9 cellular contexts compared by ENCODE assay signal in the genomic region with DNA sequence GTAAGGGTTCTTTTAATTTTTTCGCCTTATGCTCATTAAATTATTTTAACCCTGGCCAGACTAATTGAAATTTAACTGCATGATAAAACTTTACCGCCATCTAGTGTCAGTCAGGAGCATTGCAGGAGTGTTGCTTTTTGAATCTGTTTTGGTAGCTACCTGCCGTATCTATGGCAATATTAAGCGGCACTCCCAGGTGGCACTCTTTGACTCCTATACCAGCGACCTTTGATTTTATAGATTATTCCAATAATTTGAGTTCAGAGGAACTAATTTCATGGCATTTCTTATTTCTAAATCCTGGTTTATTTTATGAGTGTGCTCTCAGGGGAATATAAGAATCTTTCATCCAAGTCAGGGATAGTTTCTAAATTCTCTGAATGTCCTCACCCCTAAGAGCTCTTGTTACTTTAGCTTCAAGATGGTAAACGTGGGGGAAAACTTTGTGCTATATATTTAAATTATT.
DNase-seq lines count a peak whose midpoint lies in the region; ATAC-seq and TF ChIP-seq lines count a peak whose summit lies in the region.
"Had no signal": no experiment of that assay in that cellular context is flagged by ENCODE, and none has a peak within 500 bp of the region (broad histone marks: within the 10 kb centered on the region; RNA-seq: fewer than 3 reads in every experiment).

No MANE protein-coding gene starts in this region.

- no TSS peak for BruUV-seq in MCF 10A (replicated peaks; lab: Mats Ljungman, UMichigan)

- TF ChIP-seq CTCF in LNCAP (IDR thresholded peaks at IDR 0.05) (peak; percentile 98), MCF 10A (IDR thresholded peaks at IDR 0.05; ENCODE audit: unreplicated experiment) (peak; percentile 93)

- no peaks in the 10 kb centered on the region for H3K27me3 ChIP-seq in CD8-positive, alpha-beta memory T cell (ENCODE audit: insufficient read depth, low read length, poor library complexity, severe bottlenecking)

- CTCF ChIA-PET in CD8-positive, alpha-beta memory T cell (lab: Charles Lee) = interaction anchor here (0.8 to 9.6 kb wide), 28 partner anchors 8 to 904 kb away, joined by 3 to 154 read pairs (median 5); a partner anchor contains a TSS
- CTCF ChIA-PET in MCF 10A (lab: Yijun Ruan, JAX) = interaction anchor here (0.5 to 9.7 kb wide), 86 partner anchors 8 to 1127 kb away, joined by 3 to 266 read pairs (median 4); no protein-coding TSS in a partner anchor

- no peaks in the 10 kb centered on the region for H3K9me3 Mint-ChIP-seq in CD8-positive, alpha-beta memory T cell
- H3K9me3 Mint-ChIP-seq in MCF 10A (ENCODE audit: unreplicated experiment) = no peaks in the 10 kb centered on the region
- H3K9me3 Mint-ChIP-seq: stimulated activated naive CD8-positive, alpha-beta T cell treated with anti-CD3 and anti-CD28 coated beads, Interleukin-15, Interleukin-2, amounts not matched to agents 100 ng/mL and 50 ng/mL, for 24 hours had no signal

- intact Hi-C loops in MCF 10A (cut with micrococcal nuclease) = loop anchor here (1.0 to 2.0 kb wide), 4 partner anchors 47 to 554 kb away; no protein-coding TSS in a partner anchor

- in situ Hi-C loops in SK-MEL-5 (cut with HindIII; ENCODE audit: low pct_unique_long_range_greater_than_20kb, low sequenced_read_pairs) = loop anchor here (25.0 kb wide), 1 partner anchor 558 kb away; no protein-coding TSS in a partner anchor

- peak; percentile 52 for ATAC-seq in GM19372 (IDR thresholded peaks at IDR 0.05; ENCODE audit: low read depth, unreplicated experiment)
- no peak for ATAC-seq in HG03439 (IDR thresholded peaks at IDR 0.05; ENCODE audit: unreplicated experiment)

- DNase-seq in CD8-positive, alpha-beta memory T cell = peak in 4 of 5 donors; percentile 21 to 61 (median 52)
- DNase-seq in SK-MEL-5 (ENCODE audit: low read depth, low spot score) (peak; percentile 52), MCF 10A (ENCODE audit: unreplicated experiment) (peak; percentile 74), left kidney (ENCODE audit: low read depth, low spot score) (peak; percentile 78)
- peak; percentile 20 for DNase-seq in stimulated activated CD8-positive, alpha-beta memory T cell treated with anti-CD3 and anti-CD28 coated beads, Interleukin-12 subunit alpha, Interleukin-12 subunit beta, amount 100 ng/mL, for 1 hour (ENCODE audit: low read depth)

- no peaks in the 10 kb centered on the region for H3K36me3 Mint-ChIP-seq in CD8-positive, alpha-beta memory T cell
- no peaks in the 10 kb centered on the region for H3K36me3 Mint-ChIP-seq in MCF 10A (ENCODE audit: insufficient read depth, unreplicated experiment)

- H3K4me3 Mint-ChIP-seq in CD8-positive, alpha-beta memory T cell = peak overlapping the region in 4 of 7 donors; percentile 13 to 39 (median 27)
- no peak overlapping the region for H3K4me3 Mint-ChIP-seq in MCF 10A (ENCODE audit: unreplicated experiment)
- H3K4me3 Mint-ChIP-seq: stimulated activated naive CD8-positive, alpha-beta T cell treated with anti-CD3 and anti-CD28 coated beads, Interleukin-15, Interleukin-2, amounts not matched to agents 100 ng/mL and 50 ng/mL, for 24 hours had no signal

- peaks cover 4% of the 10 kb centered on the region for H3K4me1 ChIP-seq in CD8-positive, alpha-beta memory T cell (ENCODE audit: insufficient read depth, low read length)

- no peak overlapping the region for H3K27ac ChIP-seq in CD8-positive, alpha-beta memory T cell (ENCODE audit: low read depth, low read length)

- H3K4me3 ChIP-seq in CD8-positive, alpha-beta memory T cell (ENCODE audit: low read length) = no peak overlapping the region

- H3K27me3 Mint-ChIP-seq in CD8-positive, alpha-beta memory T cell = peaks cover 5 to 10% of the 10 kb centered on the region in 2 donors
- peaks cover 7% of the 10 kb centered on the region for H3K27me3 Mint-ChIP-seq in MCF 10A (ENCODE audit: insufficient read depth, unreplicated experiment)

- no peaks in the 10 kb centered on the region for H3K9me3 ChIP-seq in CD8-positive, alpha-beta memory T cell (ENCODE audit: low read length)

- H3K36me3 ChIP-seq in CD8-positive, alpha-beta memory T cell (ENCODE audit: insufficient read depth, low read length) = no peaks in the 10 kb centered on the region

- H3K27ac Mint-ChIP-seq in CD8-positive, alpha-beta memory T cell = peak overlapping the region in 3 of 8 donors; percentile 17 to 82 (median 64)
- no peak overlapping the region for H3K27ac Mint-ChIP-seq in MCF 10A (ENCODE audit: low read depth, unreplicated experiment)
- H3K27ac Mint-ChIP-seq: stimulated activated naive CD8-positive, alpha-beta T cell treated with anti-CD3 and anti-CD28 coated beads, Interleukin-15, Interleukin-2, amounts not matched to agents 100 ng/mL and 50 ng/mL, for 24 hours had no signal

- peaks cover 7 to 12% (median 11%) of the 10 kb centered on the region in 3 donors for H3K4me1 Mint-ChIP-seq in CD8-positive, alpha-beta memory T cell
- H3K4me1 Mint-ChIP-seq in MCF 10A (ENCODE audit: insufficient read depth, unreplicated experiment) = no peaks in the 10 kb centered on the region

- POLR2A ChIA-PET in CD8-positive, alpha-beta memory T cell (lab: Charles Lee) = interaction anchor here (1.1 kb wide), 1 partner anchor 199 kb away, joined by 3 read pairs; a partner anchor contains a TSS
- POLR2A ChIA-PET in MCF 10A (lab: Yijun Ruan, JAX) = interaction anchor here (0.6 to 3.4 kb wide), 15 partner anchors 13 to 564 kb away, joined by 3 to 21 read pairs (median 3); no protein-coding TSS in a partner anchor

Comparison
In these comparisons a context has a peak if more than half of its experiments do, and no peak if none do; other contexts are left out.
1. DNase-seq: peak in every context shown above with its lines; median percentile 78 in left kidney; 74 in MCF 10A; 52 in CD8-positive, alpha-beta memory T cell; 52 in SK-MEL-5; 20 in stimulated activated CD8-positive, alpha-beta memory T cell treated with anti-CD3 and anti-CD28 coated beads, Interleukin-12 subunit alpha, Interleukin-12 subunit beta, amount 100 ng/mL, for 1 hour.